11 cellular contexts compared by ENCODE assay signal in the genomic region with DNA sequence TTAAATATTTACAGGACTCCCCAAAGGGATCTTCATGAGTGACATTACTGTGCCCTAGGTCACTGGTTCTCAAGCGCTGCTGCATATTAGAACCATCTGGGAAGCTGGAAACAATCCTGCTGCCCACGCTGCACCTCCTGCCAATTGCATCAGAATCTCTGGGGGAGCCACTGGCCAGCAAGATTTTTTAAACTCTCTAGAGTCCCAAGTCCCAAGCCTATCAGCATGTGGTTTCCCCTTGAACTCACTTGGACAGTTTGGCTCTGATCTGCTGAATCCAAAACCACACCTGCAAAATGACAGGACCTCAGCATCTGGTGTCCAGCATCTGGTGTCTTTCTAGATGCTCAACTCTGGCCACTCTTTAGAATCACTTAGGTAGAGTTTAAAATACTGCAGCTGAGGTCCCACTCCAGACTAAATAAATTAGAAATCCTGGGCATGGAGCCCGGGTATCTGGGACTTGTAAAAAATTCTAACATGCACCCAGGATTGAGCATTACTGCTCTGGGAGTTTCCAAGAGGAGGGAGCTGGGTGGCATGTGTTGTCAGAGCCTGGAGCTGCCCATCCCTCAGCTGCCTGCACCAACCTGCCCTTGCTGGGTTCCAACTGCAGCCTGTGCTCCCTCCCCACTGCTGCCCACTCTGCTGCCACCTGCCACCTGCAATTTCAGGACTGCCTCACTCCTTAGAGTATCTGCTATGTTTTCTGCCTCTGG.
DNase-seq lines count a peak whose midpoint lies in the region; ATAC-seq and TF ChIP-seq lines count a peak whose summit lies in the region.
"Had no signal": no experiment of that assay in that cellular context is flagged by ENCODE, and none has a peak within 500 bp of the region (broad histone marks: within the 10 kb centered on the region; RNA-seq: fewer than 3 reads in every experiment).

No MANE protein-coding gene starts in this region.

- H3K4me1 ChIP-seq in CD8-positive, alpha-beta T cell (ENCODE audit: insufficient read depth, low read length): no peaks in the 10 kb centered on the region

- CTCF ChIA-PET in GM10248 (lab: Yijun Ruan, JAX): interaction anchor here (1.1 to 2.6 kb wide), 7 partner anchors 11 to 138 kb away, joined by 3 to 10 read pairs (median 5); no protein-coding TSS in a partner anchor
- CTCF ChIA-PET in activated CD4-positive, alpha-beta T cell treated with anti-CD3 and anti-CD28 coated beads, Interleukin-2, amount 10 ng/mL, durations not matched to agents 7 days and 5 days (lab: Charles Lee): interaction anchor here (1.3 kb wide), 1 partner anchor 11 kb away, joined by 3 read pairs; no protein-coding TSS in a partner anchor
- CTCF ChIA-PET in CD8-positive, alpha-beta T cell (lab: Charles Lee): no interaction called here

- no peaks in the 10 kb centered on the region for H3K36me3 Mint-ChIP-seq in activated CD4-positive, alpha-beta T cell treated with anti-CD3 and anti-CD28 coated beads, Interleukin-2, amount 10 ng/mL, durations not matched to agents 7 days and 5 days (ENCODE audit: low read depth)
- peaks cover 4% of the 10 kb centered on the region for H3K36me3 Mint-ChIP-seq in CD8-positive, alpha-beta T cell

- H3K9me3 Mint-ChIP-seq in activated CD4-positive, alpha-beta T cell treated with anti-CD3 and anti-CD28 coated beads, Interleukin-2, amount 10 ng/mL, durations not matched to agents 7 days and 5 days: no peaks in the 10 kb centered on the region
- H3K9me3 Mint-ChIP-seq in CD8-positive, alpha-beta T cell: no peaks in the 10 kb centered on the region
- H3K9me3 Mint-ChIP-seq: activated CD4-positive, alpha-beta T cell treated with anti-CD3 and anti-CD28 coated beads, Interleukin-2, amount 10 ng/mL, durations not matched to agents 24 days and 14 days had no signal

- intact Hi-C loops in lower leg skin (cut with DNase I; ENCODE audit: low total_unique reads): no loop called here
- intact Hi-C loops in CD8-positive, alpha-beta T cell (cut with DNase I, micrococcal nuclease): no loop called here

- no peak overlapping the region for H3K27ac Mint-ChIP-seq in activated CD4-positive, alpha-beta T cell treated with anti-CD3 and anti-CD28 coated beads, Interleukin-2, amount 10 ng/mL, durations not matched to agents 7 days and 5 days
- no peak overlapping the region for H3K27ac Mint-ChIP-seq in CD8-positive, alpha-beta T cell
- H3K27ac Mint-ChIP-seq: activated CD4-positive, alpha-beta T cell treated with anti-CD3 and anti-CD28 coated beads, Interleukin-2, amount 10 ng/mL, durations not matched to agents 24 days and 14 days had no signal

- no peak overlapping the region for H3K4me3 Mint-ChIP-seq in activated CD4-positive, alpha-beta T cell treated with anti-CD3 and anti-CD28 coated beads, Interleukin-2, amount 10 ng/mL, durations not matched to agents 7 days and 5 days
- no peak overlapping the region for H3K4me3 Mint-ChIP-seq in CD8-positive, alpha-beta T cell
- H3K4me3 Mint-ChIP-seq: activated CD4-positive, alpha-beta T cell treated with anti-CD3 and anti-CD28 coated beads, Interleukin-2, amount 10 ng/mL, durations not matched to agents 24 days and 14 days had no signal

- no peak for TF ChIP-seq POLR2A in lower leg skin (IDR thresholded peaks at IDR 0.05)

- H3K4me1 Mint-ChIP-seq in activated CD4-positive, alpha-beta T cell treated with anti-CD3 and anti-CD28 coated beads, Interleukin-2, amount 10 ng/mL, durations not matched to agents 7 days and 5 days: peaks cover 12% of the 10 kb centered on the region
- peaks cover 6% of the 10 kb centered on the region for H3K4me1 Mint-ChIP-seq in CD8-positive, alpha-beta T cell (ENCODE audit: low read depth)

- DNase-seq in GM10248 (ENCODE audit: extremely low spot score) (peak; percentile 16), NCI-H1105 (lab: John Stamatoyannopoulos, UW) (peak; percentile 55), epithelial cell of esophagus (ENCODE audit: low read depth) (peak; percentile 60), renal cortical epithelial cell (ENCODE audit: low read depth) (peak; percentile 13), lower leg skin (ENCODE audit: low spot score in 2 of 2) (no peak)
- no peak for DNase-seq in activated CD4-positive, alpha-beta T cell treated with anti-CD3 and anti-CD28 coated beads, Interleukin-2, amount 10 ng/mL, durations not matched to agents 7 days and 5 days
- DNase-seq in CD8-positive, alpha-beta T cell: no peak
- DNase-seq: activated CD4-positive, alpha-beta T cell treated with anti-CD3 and anti-CD28 coated beads, Interleukin-2, amount 10 ng/mL, durations not matched to agents 24 days and 14 days; DMS79 treated with DMSO at 0.1 percent for 48 hours; PC-9 had no signal

- H3K9me3 ChIP-seq in CD8-positive, alpha-beta T cell (ENCODE audit: low read length): no peaks in the 10 kb centered on the region

- TF ChIP-seq CTCF in GM10248 (IDR thresholded peaks at IDR 0.05; ENCODE audit: control extremely low read depth, extremely low read depth, low read depth, missing control alignments) (no peak), epithelial cell of esophagus (IDR thresholded peaks at IDR 0.05; ENCODE audit: insufficient read depth, low read depth, low read length, missing control alignments) (no peak), lower leg skin (IDR thresholded peaks at IDR 0.05) (no peak)
- no peak for TF ChIP-seq CTCF in CD8-positive, alpha-beta T cell (IDR thresholded peaks at IDR 0.05)

- no peaks in the 10 kb centered on the region for H3K27me3 Mint-ChIP-seq in activated CD4-positive, alpha-beta T cell treated with anti-CD3 and anti-CD28 coated beads, Interleukin-2, amount 10 ng/mL, durations not matched to agents 7 days and 5 days
- no peaks in the 10 kb centered on the region for H3K27me3 Mint-ChIP-seq in CD8-positive, alpha-beta T cell (ENCODE audit: low read depth)
- H3K27me3 Mint-ChIP-seq: activated CD4-positive, alpha-beta T cell treated with anti-CD3 and anti-CD28 coated beads, Interleukin-2, amount 10 ng/mL, durations not matched to agents 24 days and 14 days had no signal

- H3K27me3 ChIP-seq in CD8-positive, alpha-beta T cell (ENCODE audit: insufficient read depth, low read length): no peaks in the 10 kb centered on the region

- ATAC-seq in HG02840 (IDR thresholded peaks at IDR 0.05; ENCODE audit: low FRiP score, unreplicated experiment): no peak
- no peak for ATAC-seq in CD8-positive, alpha-beta T cell

- no peak overlapping the region for H3K4me3 ChIP-seq in epithelial cell of esophagus (ENCODE audit: low read length)
- no peak overlapping the region for H3K4me3 ChIP-seq in lower leg skin (ENCODE audit: low read depth, poor library complexity, severe bottlenecking)
- H3K4me3 ChIP-seq in CD8-positive, alpha-beta T cell (ENCODE audit: low read depth, low read length): no peak overlapping the region
- H3K4me3 ChIP-seq: PC-9 had no signal

- 56 to 58% methylated on average over 3 of the region's 3 CpGs for WGBS in lower leg skin, 2 donors

- no peak overlapping the region for H3K27ac ChIP-seq in CD8-positive, alpha-beta T cell (ENCODE audit: low read depth, low read length)
- H3K27ac ChIP-seq: PC-9 had no signal

- H3K36me3 ChIP-seq in CD8-positive, alpha-beta T cell (ENCODE audit: insufficient read depth, low read length): no peaks in the 10 kb centered on the region

- POLR2A ChIA-PET in GM10248 (lab: Yijun Ruan, JAX): no interaction called here
- POLR2A ChIA-PET in activated CD4-positive, alpha-beta T cell treated with anti-CD3 and anti-CD28 coated beads, Interleukin-2, amount 10 ng/mL, durations not matched to agents 7 days and 5 days (lab: Charles Lee): no interaction called here
- POLR2A ChIA-PET in CD8-positive, alpha-beta T cell (lab: Charles Lee): no interaction called here

Comparison
In these comparisons a context has a peak if more than half of its experiments do, and no peak if none do; other contexts are left out.
1. DNase-seq: peak in GM10248 (single experiment), NCI-H1105 (single experiment), epithelial cell of esophagus (single experiment) and renal cortical epithelial cell (single experiment); none in lower leg skin (0 of 2), activated CD4-positive, alpha-beta T cell treated with anti-CD3 and anti-CD28 coated beads, Interleukin-2, amount 10 ng/mL, durations not matched to agents 7 days and 5 days (single experiment) and CD8-positive, alpha-beta T cell (0 of 7).